8 cellular contexts compared by ENCODE assay signal in genomic region chr5:140362875-140363630, GRCh38. TPM values are rescaled to one million over a fixed set of nuclear protein-coding genes. Genes with fewer than 3 reads are reported as not detected.
DNase-seq lines count a peak whose midpoint lies in the region; ATAC-seq and TF ChIP-seq lines count a peak whose summit lies in the region.

No MANE protein-coding gene starts in this region.

- ATAC-seq in left colon (peak; percentile 72), HG03039 (IDR thresholded peaks at IDR 0.05; ENCODE audit: unreplicated experiment) (no peak)

- TF ChIP-seq CTCF in GM12874 (IDR thresholded peaks at IDR 0.05; ENCODE audit: insufficient read depth, low read depth, low read length) (peak; percentile 98), NB4 (IDR thresholded peaks at IDR 0.05; ENCODE audit: low read depth, low read length) (peak; percentile 93)

- POLR2A ChIA-PET in HEK293T (lab: Yijun Ruan, JAX) = interaction anchor here (0.5 to 1.2 kb wide), 3 partner anchors 39 to 194 kb away, joined by 3 to 4 read pairs (median 3); partner anchors contain the start of genes ANKHD1 and SRA1

- no peak overlapping the region for H3K4me3 ChIP-seq in NB4 (ENCODE audit: low read depth, low read length)

- CTCF ChIA-PET in HEK293T (lab: Yijun Ruan, JAX) = interaction anchor here (0.6 to 1.8 kb wide), 13 partner anchors 10 to 359 kb away, joined by 3 to 15 read pairs (median 3); partner anchors contain the start of gene HBEGF

- peak; percentile 88 for DNase-seq in HEK293T (ENCODE audit: extremely low spot score)
- DNase-seq in NB4 (ENCODE audit: low read depth) = peak; percentile 78
- peak; percentile 72 for DNase-seq in activated CD4-positive, CD25-positive, alpha-beta regulatory T cell treated with anti-CD3 and anti-CD28 coated beads, Interleukin-2, amount 50 U/mL, for 16 hours (ENCODE audit: low read depth, low spot score)
- DNase-seq in central memory CD4-positive, alpha-beta T cell = peak; percentile 72
- peak; percentile 70 to 87 for DNase-seq in left colon
- DNase-seq in stimulated activated CD4-positive, alpha-beta T cell treated with anti-CD3 and anti-CD28 coated beads, Interleukin-2, amount 100 ng/mL, for 48 hours = peak; percentile 89 to 92

- intact Hi-C loops in left colon (cut with DNase I, micrococcal nuclease) = no loop called here

- TF ChIP-seq POLR2A in NB4 (IDR thresholded peaks at IDR 0.05; ENCODE audit: extremely low read depth, insufficient read length) = no peak

TF ChIP-seq in HEK293T, 16 proteins besides CTCF, POLR2A, EP300 and RAD21:
- no peak for TF ChIP-seq SP1 (IDR thresholded peaks at IDR 0.05)
- TF ChIP-seq PKNOX1 (IDR thresholded peaks at IDR 0.05) = no peak
- TF ChIP-seq ZNF384 (IDR thresholded peaks at IDR 0.05) = no peak
- TF ChIP-seq L3MBTL2 (conservative IDR thresholded peaks at IDR 0.05) = no peak; the same call in 1 of the 2 replicates
- TF ChIP-seq NFRKB (IDR thresholded peaks at IDR 0.05) = no peak
- no peak for TF ChIP-seq BHLHE40 (IDR thresholded peaks at IDR 0.05; ENCODE audit: borderline replicate concordance)
- TF ChIP-seq ELF4 (IDR thresholded peaks at IDR 0.05) = no peak
- no peak for TF ChIP-seq SUZ12 (IDR thresholded peaks at IDR 0.05)
- no peak for TF ChIP-seq FOXM1 (IDR thresholded peaks at IDR 0.05; ENCODE audit: borderline replicate concordance)
- TF ChIP-seq FOXA1 (IDR thresholded peaks at IDR 0.05) = no peak
- no peak for TF ChIP-seq ARNT (IDR thresholded peaks at IDR 0.05)
- TF ChIP-seq TARDBP (IDR thresholded peaks at IDR 0.05) = no peak
- no peak for TF ChIP-seq FOXK2 (IDR thresholded peaks at IDR 0.05)
- no peak for TF ChIP-seq LEF1 (IDR thresholded peaks at IDR 0.05; ENCODE audit: borderline replicate concordance)
- no peak for TF ChIP-seq HDGF (IDR thresholded peaks at IDR 0.05; ENCODE audit: borderline replicate concordance)
- TF ChIP-seq CTBP1 (IDR thresholded peaks at IDR 0.05; ENCODE audit: borderline replicate concordance) = no peak

RNA-seq across cellular contexts. Expression of gene SLC4A9, which starts 3.1 kb away (rescaled TPM):
- total RNA-seq in left colon = under 1 TPM; 0.31 to 0.42 TPM

RNA-seq across cellular contexts. Expression of gene HBEGF, which starts 16.6 kb away (rescaled TPM):
- 10 to 100 TPM; 11.4 to 11.9 TPM for total RNA-seq in left colon

RNA-seq across cellular contexts. Expression of gene ANKHD1, which starts 38.6 kb away (rescaled TPM):
- 100 to 1,000 TPM; 118 to 140 TPM for total RNA-seq in left colon
